Comparison of ENCODE assay signal across 9 cellular contexts in the genomic region with DNA sequence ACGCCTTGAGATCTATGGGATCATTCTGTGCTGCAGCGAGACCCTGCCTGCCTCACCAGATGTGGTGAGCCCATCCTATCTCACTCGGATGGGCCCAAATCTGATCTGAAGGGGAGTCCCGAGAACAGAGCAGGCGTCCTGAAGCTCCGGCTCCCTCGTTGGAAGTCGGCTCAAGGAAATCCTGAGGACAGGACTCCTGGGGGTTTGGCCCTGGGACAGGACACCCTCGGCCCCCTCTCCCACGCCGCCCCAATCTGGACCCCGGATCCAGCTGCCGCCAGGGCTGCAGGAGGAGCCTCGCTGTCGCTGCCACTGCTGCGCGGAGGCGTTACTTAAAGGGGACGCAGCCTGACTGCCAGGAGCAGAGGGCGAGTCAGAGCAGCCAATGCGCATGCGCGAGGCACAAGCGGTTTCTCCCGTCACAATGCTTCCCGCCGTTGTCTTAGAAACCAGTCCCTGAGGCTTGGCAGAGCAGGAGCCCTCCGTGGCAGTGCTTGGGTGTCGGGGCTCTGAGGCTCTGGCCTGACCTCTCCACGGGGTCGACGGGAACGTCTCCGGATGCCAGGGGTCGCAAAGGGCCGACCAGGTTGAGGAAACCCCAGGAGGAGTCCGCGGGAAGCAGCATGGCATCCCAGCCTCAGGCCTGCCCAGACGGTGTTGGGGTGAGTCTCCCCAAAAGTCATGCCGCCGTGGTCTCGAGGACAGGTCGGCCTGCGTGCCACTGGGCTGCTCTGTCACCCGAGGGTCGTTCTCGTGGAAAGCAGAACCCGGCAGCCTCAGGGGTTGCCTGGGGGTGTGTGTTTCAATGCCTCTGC.
A peak's percentile ranks its signal among the peaks of the same experiment; 100 is the strongest.
DNase-seq lines count a peak whose midpoint lies in the region; ATAC-seq and TF ChIP-seq lines count a peak whose summit lies in the region.
"Had no signal": no experiment of that assay in that cellular context is flagged by ENCODE, and none has a peak within 500 bp of the region (broad histone marks: within the 10 kb centered on the region; RNA-seq: fewer than 3 reads in every experiment).

No MANE protein-coding gene starts in this region.

- no peak for TF ChIP-seq CTCF in ovary (IDR thresholded peaks at IDR 0.05)

- ATAC-seq in GM21723 (IDR thresholded peaks at IDR 0.05; ENCODE audit: unreplicated experiment), result peak; percentile 68
- peak; percentile 46 to 87 for ATAC-seq in activated T-cell treated with anti-CD3 and anti-CD28 coated beads, Interleukin-2, amount 50 U/mL, for 4 hours
- ATAC-seq in effector memory CD8-positive, alpha-beta T cell (replicated peaks), result no peak

- H3K4me1 Mint-ChIP-seq in activated T-cell treated with anti-CD3 and anti-CD28 coated beads, Interleukin-2, amount 50 U/mL, for 4 hours (ENCODE audit: low read depth), result no peaks in the 10 kb centered on the region
- H3K4me1 Mint-ChIP-seq in effector memory CD8-positive, alpha-beta T cell (ENCODE audit: low read depth in 2 of 2), result no peaks in the 10 kb centered on the region

- H3K9ac ChIP-seq in skeletal muscle satellite cell (ENCODE audit: low read depth, low read length), result peak overlapping the region; percentile 26

- 54 to 68% (median 64%) methylated on average over 46 to 48 of the region's 48 CpGs for WGBS in ovary, 3 donors

- no peak overlapping the region for H3K27ac Mint-ChIP-seq in effector memory CD8-positive, alpha-beta T cell

- H3K9me3 ChIP-seq in skeletal muscle satellite cell (replicated peaks; ENCODE audit: low read length) (peaks cover 4% of the 10 kb centered on the region), ovary (no peaks in the 10 kb centered on the region)

- peaks cover 8% of the 10 kb centered on the region for H3K9me3 Mint-ChIP-seq in activated T-cell treated with anti-CD3 and anti-CD28 coated beads, Interleukin-2, amount 50 U/mL, for 4 hours
- H3K9me3 Mint-ChIP-seq in effector memory CD8-positive, alpha-beta T cell, result peaks cover 3 to 21% of the 10 kb centered on the region in 2 donors

- no peak for TF ChIP-seq POLR2A in ovary (IDR thresholded peaks at IDR 0.05)

- H3K27me3 ChIP-seq in skeletal muscle satellite cell (ENCODE audit: control insufficient read depth, insufficient read depth, low read length) (no peaks in the 10 kb centered on the region), ovary (no peaks in the 10 kb centered on the region)
- H3K27me3 ChIP-seq: upper lobe of left lung had no signal

- H3K4me1 ChIP-seq in skeletal muscle satellite cell (ENCODE audit: control insufficient read depth, insufficient read depth, low read length) (no peaks in the 10 kb centered on the region), ovary (ENCODE audit: insufficient read depth) (no peaks in the 10 kb centered on the region)
- H3K4me1 ChIP-seq: upper lobe of left lung had no signal

- DNase-seq in NCI-H2171 treated with DMSO at 0.1 percent for 48 hours (lab: John Stamatoyannopoulos, UW) (peak; percentile 88), midbrain (lab: John Stamatoyannopoulos, UW) (no peak), ovary (no peak), kidney tubule cell (ENCODE audit: low spot score) (no peak)
- DNase-seq in activated T-cell treated with anti-CD3 and anti-CD28 coated beads, Interleukin-2, amount 50 U/mL, for 4 hours, result peak; percentile 11
- no peak for DNase-seq in effector memory CD8-positive, alpha-beta T cell

- H3K4me2 ChIP-seq in skeletal muscle satellite cell (ENCODE audit: low read length), result no peak overlapping the region

- no peaks in the 10 kb centered on the region for H3K36me3 Mint-ChIP-seq in activated T-cell treated with anti-CD3 and anti-CD28 coated beads, Interleukin-2, amount 50 U/mL, for 4 hours (ENCODE audit: insufficient read depth)
- peaks cover 3% of the 10 kb centered on the region for H3K36me3 Mint-ChIP-seq in effector memory CD8-positive, alpha-beta T cell (ENCODE audit: insufficient read depth)

- H3K4me3 ChIP-seq in skeletal muscle satellite cell (ENCODE audit: low read length) (peak overlapping the region; percentile 39), ovary (no peak overlapping the region)

- H3K4me3 Mint-ChIP-seq in activated T-cell treated with anti-CD3 and anti-CD28 coated beads, Interleukin-2, amount 50 U/mL, for 4 hours, result no peak overlapping the region
- no peak overlapping the region for H3K4me3 Mint-ChIP-seq in effector memory CD8-positive, alpha-beta T cell

- H3K27ac ChIP-seq in ovary, result no peak overlapping the region
- H3K27ac ChIP-seq: upper lobe of left lung had no signal

- H3K36me3 ChIP-seq in skeletal muscle satellite cell (ENCODE audit: insufficient read depth, low read length), result no peaks in the 10 kb centered on the region
- H3K36me3 ChIP-seq in ovary, result no peaks in the 10 kb centered on the region
- H3K36me3 ChIP-seq: upper lobe of left lung had no signal

- intact Hi-C loops in ovary (cut with DNase I), result no loop called here

- no peaks in the 10 kb centered on the region for H3K27me3 Mint-ChIP-seq in activated T-cell treated with anti-CD3 and anti-CD28 coated beads, Interleukin-2, amount 50 U/mL, for 4 hours (ENCODE audit: low read depth)
- H3K27me3 Mint-ChIP-seq in effector memory CD8-positive, alpha-beta T cell, result no peaks in the 10 kb centered on the region

- TF ChIP-seq EP300 in ovary (IDR thresholded peaks at IDR 0.05), result no peak

Comparison
In these comparisons a context has a peak if more than half of its experiments do, and no peak if none do; other contexts are left out.
1. DNase-seq: peak in NCI-H2171 treated with DMSO at 0.1 percent for 48 hours (single experiment) and activated T-cell treated with anti-CD3 and anti-CD28 coated beads, Interleukin-2, amount 50 U/mL, for 4 hours (single experiment); none in midbrain (single experiment), ovary (0 of 5), effector memory CD8-positive, alpha-beta T cell (0 of 3) and kidney tubule cell (single experiment).